In genomic region chr14:22919601-22919921, GRCh38 we compare ENCODE assay signal across 8 cellular contexts. TPM values are rescaled to one million over a fixed set of nuclear protein-coding genes. Genes with fewer than 3 reads are reported as not detected.
DNase-seq lines count a peak whose midpoint lies in the region; ATAC-seq and TF ChIP-seq lines count a peak whose summit lies in the region.

No MANE protein-coding gene starts in this region.

- H3K36me3 ChIP-seq in parathyroid adenoma (ENCODE audit: control insufficient read depth, insufficient read depth, low read length), result no peaks in the 10 kb centered on the region

- no peak for DNase-seq in NB4 (ENCODE audit: low read depth)
- DNase-seq in epithelial cell of esophagus (ENCODE audit: low read depth), result no peak
- DNase-seq in A172 (ENCODE audit: low spot score), result no peak
- no peak for DNase-seq in DMS114 treated with DMSO at 0.1 percent for 48 hours (lab: John Stamatoyannopoulos, UW; ENCODE audit: unreplicated experiment)
- no peak for DNase-seq in NCI-H2227 treated with DMSO at 0.1 percent for 48 hours (lab: John Stamatoyannopoulos, UW)
- DNase-seq in stimulated activated CD4-positive, alpha-beta T cell treated with anti-CD3 and anti-CD28 coated beads, Interleukin-2, amount 100 ng/mL, for 48 hours, result no peak

- H3K4me3 ChIP-seq in NB4 (ENCODE audit: low read depth, low read length) (peak overlapping the region; percentile 53), epithelial cell of esophagus (ENCODE audit: low read length) (peak overlapping the region; percentile 11), parathyroid adenoma (ENCODE audit: low read depth, low read length) (peak overlapping the region; percentile 100)

- peaks cover 20% of the 10 kb centered on the region for H3K4me1 ChIP-seq in parathyroid adenoma

- ATAC-seq in GM21367 (IDR thresholded peaks at IDR 0.05; ENCODE audit: unreplicated experiment), result peak; percentile 5

- TF ChIP-seq CTCF in NB4 (IDR thresholded peaks at IDR 0.05; ENCODE audit: low read depth, low read length), result no peak
- TF ChIP-seq CTCF in epithelial cell of esophagus (IDR thresholded peaks at IDR 0.05; ENCODE audit: insufficient read depth, low read depth, low read length, missing control alignments), result no peak
- no peak for TF ChIP-seq CTCF in parathyroid adenoma (IDR thresholded peaks at IDR 0.05)

- H3K4me2 ChIP-seq in parathyroid adenoma (ENCODE audit: low read length), result peak overlapping the region; percentile 79

- peak overlapping the region; percentile 78 for H2AFZ ChIP-seq in parathyroid adenoma

- TF ChIP-seq POLR2A in NB4 (IDR thresholded peaks at IDR 0.05; ENCODE audit: extremely low read depth, insufficient read length), result no peak

- no peaks in the 10 kb centered on the region for H3K27me3 ChIP-seq in parathyroid adenoma (ENCODE audit: control insufficient read depth, insufficient read depth, low read length)

- peak overlapping the region; percentile 97 for H3K27ac ChIP-seq in parathyroid adenoma

- peaks cover 36% of the 10 kb centered on the region for H3K79me2 ChIP-seq in parathyroid adenoma

- H3K9me3 ChIP-seq in parathyroid adenoma (ENCODE audit: control insufficient read depth, low read length), result no peaks in the 10 kb centered on the region

- H3K9ac ChIP-seq in parathyroid adenoma, result no peak overlapping the region

RNA-seq across cellular contexts. Expression of gene RBM23, which starts 0.6 kb away (rescaled TPM):
- total RNA-seq in A172 (2014; rRNA removed; shearing (Covaris generic)), result 56.8 and 64.1 TPM in 2 replicates

RNA-seq across cellular contexts. Expression of gene PRMT5, which starts 9.6 kb away (rescaled TPM):
- total RNA-seq in A172 (2014; rRNA removed; shearing (Covaris generic)), result 38.6 and 181 TPM in 2 replicates

RNA-seq across cellular contexts. Expression of gene REM2, which starts 36.5 kb away (rescaled TPM):
- not detected in 2 replicates for total RNA-seq in A172 (2014; rRNA removed; shearing (Covaris generic))

RNA-seq across cellular contexts. Expression of gene HAUS4, which starts 37.3 kb away (rescaled TPM):
- 39.8 and 46.9 TPM in 2 replicates for total RNA-seq in A172 (2014; rRNA removed; shearing (Covaris generic))

RNA-seq across cellular contexts. Expression of gene LRP10, which starts 48.0 kb away (rescaled TPM):
- 28.7 and 38.7 TPM in 2 replicates for total RNA-seq in A172 (2014; rRNA removed; shearing (Covaris generic))

Comparison
In these comparisons a context has a peak if more than half of its experiments do, and no peak if none do; other contexts are left out.
1. H3K4me3 ChIP-seq: peak in every context shown above with its lines; median percentile 100 in parathyroid adenoma; 53 in NB4; 11 in epithelial cell of esophagus.